ENCODE assay signal across 25 cellular contexts in genomic region chr2:240298316-240298790, GRCh38.
"Had no signal": no experiment of that assay in that cellular context is flagged by ENCODE, and none has a peak within 500 bp of the region (broad histone marks: within the 10 kb centered on the region; RNA-seq: fewer than 3 reads in every experiment).

No MANE protein-coding gene starts in this region.

- H3K27me3 ChIP-seq: cardiac muscle cell, SJSA1 had no signal

- FAIRE-seq: TTC549 had no signal

- H3K27me3 Mint-ChIP-seq: activated CD4-positive, alpha-beta T cell treated with anti-CD3 and anti-CD28 coated beads, Interleukin-2, amount 10 ng/mL, durations not matched to agents 24 days and 14 days had no signal

- H3K36me3 Mint-ChIP-seq: activated naive CD8-positive, alpha-beta T cell treated with anti-CD3 and anti-CD28 coated beads for 36 hours had no signal

- H3K4me3 ChIP-seq: cardiac muscle cell, SJSA1 had no signal

- H3K9me3 ChIP-seq: SJSA1, SK-N-SH had no signal

- H3K4me1 ChIP-seq: SJSA1 had no signal

- H3K27ac ChIP-seq: cardiac muscle cell, SJSA1 had no signal

- H3K4me1 Mint-ChIP-seq: activated CD4-positive, alpha-beta T cell treated with anti-CD3 and anti-CD28 coated beads, Interleukin-2, amount 10 ng/mL, durations not matched to agents 24 days and 14 days; activated naive CD8-positive, alpha-beta T cell treated with anti-CD3 and anti-CD28 coated beads for 36 hours; activated T-helper 17 cell treated with anti-CD3 and anti-CD28 coated beads, Interleukin-2, amount 50 U/mL, for 72 hours had no signal

- H3K27ac Mint-ChIP-seq: activated CD4-positive, alpha-beta T cell treated with anti-CD3 and anti-CD28 coated beads, Interleukin-2, amount 10 ng/mL, durations not matched to agents 24 days and 14 days; activated naive CD8-positive, alpha-beta T cell treated with anti-CD3 and anti-CD28 coated beads for 36 hours; activated T-cell treated with anti-CD3 and anti-CD28 coated beads, Interleukin-2, amount 50 U/mL, for 72 hours; activated T-helper 17 cell treated with anti-CD3 and anti-CD28 coated beads, Interleukin-2, amount 50 U/mL, for 72 hours; T-helper 1 cell treated with Interleukin-12 subunit alpha and Interleukin-12 subunit beta and Interleukin-4 antibody, amounts not matched to agents 30 μg/mL and 1 μg/mL, for 36 hours; T-helper 2 cell treated with Interferon-gamma antibody and Interleukin-4, amounts not matched to agents 5 μg/mL and 100 μg/mL, for 36 hours had no signal

- H3K4me3 Mint-ChIP-seq: activated CD4-positive, alpha-beta T cell treated with anti-CD3 and anti-CD28 coated beads, Interleukin-2, amount 10 ng/mL, durations not matched to agents 24 days and 14 days; activated naive CD8-positive, alpha-beta T cell treated with anti-CD3 and anti-CD28 coated beads for 36 hours; activated T-cell treated with anti-CD3 and anti-CD28 coated beads, Interleukin-2, amount 50 U/mL, for 72 hours; activated T-helper 17 cell treated with anti-CD3 and anti-CD28 coated beads, Interleukin-2, amount 50 U/mL, for 72 hours; T-helper 1 cell treated with Interleukin-12 subunit alpha and Interleukin-12 subunit beta and Interleukin-4 antibody, amounts not matched to agents 30 μg/mL and 1 μg/mL, for 36 hours; T-helper 2 cell treated with Interferon-gamma antibody and Interleukin-4, amounts not matched to agents 5 μg/mL and 100 μg/mL, for 36 hours had no signal

- H3K36me3 ChIP-seq: cardiac muscle cell, SJSA1 had no signal

- H3K9me3 Mint-ChIP-seq: activated CD4-positive, alpha-beta T cell treated with anti-CD3 and anti-CD28 coated beads, Interleukin-2, amount 10 ng/mL, durations not matched to agents 24 days and 14 days; activated naive CD8-positive, alpha-beta T cell treated with anti-CD3 and anti-CD28 coated beads for 36 hours; activated T-cell treated with anti-CD3 and anti-CD28 coated beads, Interleukin-2, amount 50 U/mL, for 72 hours; activated T-helper 17 cell treated with anti-CD3 and anti-CD28 coated beads, Interleukin-2, amount 50 U/mL, for 72 hours; T-helper 1 cell treated with Interleukin-12 subunit alpha and Interleukin-12 subunit beta and Interleukin-4 antibody, amounts not matched to agents 30 μg/mL and 1 μg/mL, for 36 hours; T-helper 2 cell treated with Interferon-gamma antibody and Interleukin-4, amounts not matched to agents 5 μg/mL and 100 μg/mL, for 36 hours had no signal

- DNase-seq: activated CD4-positive, alpha-beta T cell treated with anti-CD3 and anti-CD28 coated beads, Interleukin-2, amount 10 ng/mL, durations not matched to agents 24 days and 14 days; activated CD4-positive, alpha-beta T cell treated with anti-CD3 and anti-CD28 coated beads, Interleukin-2, amount 50 U/mL, for 4 hours; activated naive CD4-positive, alpha-beta T cell; activated naive CD4-positive, alpha-beta T cell treated with anti-CD3 and anti-CD28 coated beads, Interleukin-2, amount 50 U/mL, for 16 hours; activated naive CD8-positive, alpha-beta T cell treated with anti-CD3 and anti-CD28 coated beads for 36 hours; activated T-cell treated with anti-CD3 and anti-CD28 coated beads, Interleukin-2, amount 50 U/mL, for 1 hour; activated T-cell treated with anti-CD3 and anti-CD28 coated beads, Interleukin-2, amount 50 U/mL, for 72 hours; amniotic stem cell; NCI-H1105; NCI-H1417 treated with DMSO at 0.1 percent for 48 hours; NCI-H1694; NCI-H1930; NCI-H2081 treated with DMSO at 0.1 percent for 48 hours; NCI-H226; NCI-H446 treated with DMSO at 0.1 percent for 48 hours; NCI-H524; SHP77 had no signal

- ATAC-seq: activated T-cell treated with anti-CD3 and anti-CD28 coated beads, Interleukin-2, amount 50 U/mL, for 72 hours; activated T-helper 17 cell treated with anti-CD3 and anti-CD28 coated beads, Interleukin-2, amount 50 U/mL, for 72 hours; Panc1 had no signal
